In genomic region chr11:122863704-122864326, GRCh38 we compare ENCODE assay signal across 8 cellular contexts. TPM values are rescaled to one million over a fixed set of nuclear protein-coding genes. Genes with fewer than 3 reads are reported as not detected.
DNase-seq lines count a peak whose midpoint lies in the region; ATAC-seq and TF ChIP-seq lines count a peak whose summit lies in the region.

No MANE protein-coding gene starts in this region.

- H3K27me3 ChIP-seq in GM23338 (ENCODE audit: insufficient read depth) = no peaks in the 10 kb centered on the region
- H3K27me3 ChIP-seq in ascending aorta = no peaks in the 10 kb centered on the region

- H3K9me2 ChIP-seq in GM23338 (ENCODE audit: insufficient read depth) = no peaks in the 10 kb centered on the region

- intact Hi-C loops in ascending aorta (cut with DNase I) = loop anchor here (1.0 to 10.0 kb wide), 2 partner anchors 159 to 191 kb away; no protein-coding TSS in a partner anchor

- DNase-seq in AG09319 (ENCODE audit: extremely low read depth, low read depth) (no peak), GM23338 (ENCODE audit: low spot score) (peak; percentile 57), OCI-M1 (lab: John Stamatoyannopoulos, UW) (peak; percentile 76), ascending aorta (ENCODE audit: low spot score in 2 of 2) (peak in 1 of 2 donors; percentile 66), inferior parietal cortex (ENCODE audit: extremely low spot score) (peak; percentile 73), superior temporal gyrus (ENCODE audit: extremely low spot score) (peak; percentile 75), NCI-H1694 treated with DMSO at 0.1 percent for 48 hours (lab: John Stamatoyannopoulos, UW) (no peak)

- H3K4me3 Mint-ChIP-seq in GM23338 = no peak overlapping the region

- H3K36me3 ChIP-seq in GM23338 (ENCODE audit: insufficient read depth) = no peaks in the 10 kb centered on the region
- no peaks in the 10 kb centered on the region for H3K36me3 ChIP-seq in ascending aorta

- no peaks in the 10 kb centered on the region for H3K9me3 ChIP-seq in ascending aorta

- no peaks in the 10 kb centered on the region for H4K20me1 ChIP-seq in GM23338 (replicated peaks; ENCODE audit: insufficient read depth)

- H3K27ac ChIP-seq in GM23338 (ENCODE audit: low read depth) = no peak overlapping the region
- H3K27ac ChIP-seq in ascending aorta = no peak overlapping the region

- H3F3A ChIP-seq in GM23338 (replicated peaks; ENCODE audit: low read depth) = no peaks in the 10 kb centered on the region

- TF ChIP-seq CTCF in AG09319 (IDR thresholded peaks at IDR 0.05; ENCODE audit: low read depth, low read length) (peak; percentile 97), GM23338 (conservative IDR thresholded peaks at IDR 0.05; ENCODE audit: low read depth in 2 of 2) (peak; percentile 81 to 99), ascending aorta (IDR thresholded peaks at IDR 0.05) (peak; percentile 50 to 81 (median 79))

- no peaks in the 10 kb centered on the region for H3K36me3 Mint-ChIP-seq in GM23338 (ENCODE audit: low read depth)

- H3K27ac Mint-ChIP-seq in GM23338 = no peak overlapping the region

- H3K4me1 Mint-ChIP-seq in GM23338 = no peaks in the 10 kb centered on the region

- ATAC-seq in GM23338 = no peak
- ATAC-seq in HG03280 (IDR thresholded peaks at IDR 0.05; ENCODE audit: unreplicated experiment) = no peak

- H3K4me3 ChIP-seq in GM23338 = no peak overlapping the region
- no peak overlapping the region for H3K4me3 ChIP-seq in ascending aorta

- H3K9me3 Mint-ChIP-seq in GM23338 = no peaks in the 10 kb centered on the region

- H3K79me2 ChIP-seq in GM23338 (replicated peaks; ENCODE audit: insufficient read depth) = no peaks in the 10 kb centered on the region

- no peak overlapping the region for H2AFZ ChIP-seq in GM23338

- no peaks in the 10 kb centered on the region for H3K4me1 ChIP-seq in GM23338 (ENCODE audit: insufficient read depth)
- no peaks in the 10 kb centered on the region for H3K4me1 ChIP-seq in ascending aorta

- H3K27me3 Mint-ChIP-seq in GM23338 (ENCODE audit: insufficient read depth, low read depth, poor library complexity) = peaks cover 2% of the 10 kb centered on the region

- no peak overlapping the region for H3K4me2 ChIP-seq in GM23338

TF ChIP-seq in GM23338, 12 proteins besides CTCF, POLR2A, EP300 and RAD21:
- TF ChIP-seq, protein P1, sequence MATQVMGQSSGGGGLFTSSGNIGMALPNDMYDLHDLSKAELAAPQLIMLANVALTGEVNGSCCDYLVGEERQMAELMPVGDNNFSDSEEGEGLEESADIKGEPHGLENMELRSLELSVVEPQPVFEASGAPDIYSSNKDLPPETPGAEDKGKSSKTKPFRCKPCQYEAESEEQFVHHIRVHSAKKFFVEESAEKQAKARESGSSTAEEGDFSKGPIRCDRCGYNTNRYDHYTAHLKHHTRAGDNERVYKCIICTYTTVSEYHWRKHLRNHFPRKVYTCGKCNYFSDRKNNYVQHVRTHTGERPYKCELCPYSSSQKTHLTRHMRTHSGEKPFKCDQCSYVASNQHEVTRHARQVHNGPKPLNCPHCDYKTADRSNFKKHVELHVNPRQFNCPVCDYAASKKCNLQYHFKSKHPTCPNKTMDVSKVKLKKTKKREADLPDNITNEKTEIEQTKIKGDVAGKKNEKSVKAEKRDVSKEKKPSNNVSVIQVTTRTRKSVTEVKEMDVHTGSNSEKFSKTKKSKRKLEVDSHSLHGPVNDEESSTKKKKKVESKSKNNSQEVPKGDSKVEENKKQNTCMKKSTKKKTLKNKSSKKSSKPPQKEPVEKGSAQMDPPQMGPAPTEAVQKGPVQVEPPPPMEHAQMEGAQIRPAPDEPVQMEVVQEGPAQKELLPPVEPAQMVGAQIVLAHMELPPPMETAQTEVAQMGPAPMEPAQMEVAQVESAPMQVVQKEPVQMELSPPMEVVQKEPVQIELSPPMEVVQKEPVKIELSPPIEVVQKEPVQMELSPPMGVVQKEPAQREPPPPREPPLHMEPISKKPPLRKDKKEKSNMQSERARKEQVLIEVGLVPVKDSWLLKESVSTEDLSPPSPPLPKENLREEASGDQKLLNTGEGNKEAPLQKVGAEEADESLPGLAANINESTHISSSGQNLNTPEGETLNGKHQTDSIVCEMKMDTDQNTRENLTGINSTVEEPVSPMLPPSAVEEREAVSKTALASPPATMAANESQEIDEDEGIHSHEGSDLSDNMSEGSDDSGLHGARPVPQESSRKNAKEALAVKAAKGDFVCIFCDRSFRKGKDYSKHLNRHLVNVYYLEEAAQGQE (IDR thresholded peaks at IDR 0.05; ENCODE audit: unreplicated experiment) = no peak
- TF ChIP-seq, protein P2, sequence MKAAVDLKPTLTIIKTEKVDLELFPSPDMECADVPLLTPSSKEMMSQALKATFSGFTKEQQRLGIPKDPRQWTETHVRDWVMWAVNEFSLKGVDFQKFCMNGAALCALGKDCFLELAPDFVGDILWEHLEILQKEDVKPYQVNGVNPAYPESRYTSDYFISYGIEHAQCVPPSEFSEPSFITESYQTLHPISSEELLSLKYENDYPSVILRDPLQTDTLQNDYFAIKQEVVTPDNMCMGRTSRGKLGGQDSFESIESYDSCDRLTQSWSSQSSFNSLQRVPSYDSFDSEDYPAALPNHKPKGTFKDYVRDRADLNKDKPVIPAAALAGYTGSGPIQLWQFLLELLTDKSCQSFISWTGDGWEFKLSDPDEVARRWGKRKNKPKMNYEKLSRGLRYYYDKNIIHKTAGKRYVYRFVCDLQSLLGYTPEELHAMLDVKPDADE (IDR thresholded peaks at IDR 0.05) = no peak
- TF ChIP-seq NANOG (IDR thresholded peaks at IDR 0.05; ENCODE audit: borderline replicate concordance) = no peak
- no peak for TF ChIP-seq EZH2phosphoT487 (IDR thresholded peaks at IDR 0.05; ENCODE audit: unreplicated experiment)
- no peak for TF ChIP-seq ZNF331 (CRISPR knock-in tag; IDR thresholded peaks at IDR 0.05; ENCODE audit: low read depth)
- TF ChIP-seq STAT1 (IDR thresholded peaks at IDR 0.05; ENCODE audit: unreplicated experiment) = no peak
- no peak for TF ChIP-seq POLR2AphosphoS5 (IDR thresholded peaks at IDR 0.05; ENCODE audit: low read depth)
- no peak for TF ChIP-seq EZH2 (IDR thresholded peaks at IDR 0.05; ENCODE audit: low read depth, unreplicated experiment)
- TF ChIP-seq ZNF462 (CRISPR knock-in tag; IDR thresholded peaks at IDR 0.05) = no peak

RNA-seq across cellular contexts. Expression of gene JHY, which starts 18.7 kb away (rescaled TPM):
- 0.58 and 0.94 TPM in 2 replicates for total RNA-seq in GM23338 (2014; rRNA removed; shearing (Covaris generic))
- 0.63 and 0.97 TPM in 2 replicates for polyA plus RNA-seq in GM23338 (2016; fragmentation: Nextera tagmentation; extraction: Ambion mirVana)
- 1.3 TPM for total RNA-seq in ascending aorta

RNA-seq across cellular contexts. Expression of gene CRTAM, which starts 25.5 kb away (rescaled TPM):
- 0.08 TPM in 1 of 2 replicates, not detected in the other for total RNA-seq in GM23338 (2014; rRNA removed; shearing (Covaris generic))
- not detected in 2 replicates for polyA plus RNA-seq in GM23338 (2016; fragmentation: Nextera tagmentation; extraction: Ambion mirVana)
- not detected for total RNA-seq in ascending aorta

Comparison
In these comparisons a context has a peak if more than half of its experiments do, and no peak if none do; other contexts are left out.
1. DNase-seq: peak in GM23338 (single experiment), OCI-M1 (single experiment), inferior parietal cortex (single experiment) and superior temporal gyrus (single experiment); none in AG09319 (single experiment) and NCI-H1694 treated with DMSO at 0.1 percent for 48 hours (single experiment).
2. Peak in every context shown above with its lines, with median percentiles within 50 percentile points of each other: CTCF ChIP-seq.